24 cellular contexts compared by ENCODE assay signal in the genomic region with DNA sequence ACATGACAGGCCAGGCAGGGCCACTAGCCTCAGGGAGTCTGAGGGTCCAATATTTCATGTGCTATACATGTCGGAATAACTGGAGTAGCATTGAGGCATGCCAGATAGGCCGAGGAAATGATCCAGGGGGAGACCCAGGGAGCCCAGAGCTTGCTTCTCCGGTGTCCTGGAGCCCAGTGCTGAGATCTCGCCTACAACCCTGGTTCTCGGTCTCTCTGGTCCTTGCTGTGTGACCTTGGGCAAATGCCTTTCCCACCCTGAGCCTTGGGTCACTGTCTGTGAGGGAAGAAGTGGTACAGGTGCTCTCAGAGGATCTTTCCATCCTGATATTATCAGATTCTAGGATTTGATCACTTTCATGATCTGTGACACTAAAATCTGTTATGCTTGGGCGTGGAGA. TPM values are rescaled to one million over a fixed set of nuclear protein-coding genes. Genes with fewer than 3 reads are reported as not detected.
DNase-seq lines count a peak whose midpoint lies in the region; ATAC-seq, FAIRE-seq and TF ChIP-seq lines count a peak whose summit lies in the region.
"Had no signal": no experiment of that assay in that cellular context is flagged by ENCODE, and none has a peak within 500 bp of the region (broad histone marks: within the 10 kb centered on the region; RNA-seq: fewer than 3 reads in every experiment).

No MANE protein-coding gene starts in this region.

- H2AK5ac ChIP-seq in mesenchymal stem cell (ENCODE audit: low read length, severe bottlenecking): no peak overlapping the region

- no peak for TF ChIP-seq CTCF in A549 (IDR thresholded peaks at IDR 0.05)
- no peak for TF ChIP-seq CTCF in HEK293 (tag by site-specific recombination; IDR thresholded peaks at IDR 0.05)
- no peak for TF ChIP-seq CTCF in K562 (IDR thresholded peaks at IDR 0.05 in 2 of 3, conservative IDR thresholded peaks at IDR 0.05 in 1 of 3; ENCODE audit: insufficient read depth in 2 of 3, low read depth in 1 of 3, low read length in 3 of 3)

- in situ Hi-C loops in K562 (cut with MboI): loop anchor here (5.0 kb wide), 1 partner anchor 53 kb away; no protein-coding TSS in a partner anchor

- H3K18ac ChIP-seq in mesenchymal stem cell (ENCODE audit: low read depth in 1 of 2, low read length in 2 of 2): no peak overlapping the region

- intact Hi-C loops in K562 (cut with micrococcal nuclease): no loop called here

- H3K4me1 ChIP-seq in A549 (0 out of 3 replicates have a peak, but pooled peaks cover 3% of the 10 kb centered on the region), HEK293 (ENCODE audit: control insufficient read depth, insufficient read depth, low read length) (no peaks in the 10 kb centered on the region), K562 (replicated peaks in 1 of 2; ENCODE audit: control insufficient read depth in 2 of 2, insufficient read depth in 2 of 2, low read length in 2 of 2) (no peaks in the 10 kb centered on the region; a peak in 2 of 5 replicates), mesenchymal stem cell (ENCODE audit: control insufficient read depth, insufficient read depth, low read depth, low read length) (peaks cover 10% of the 10 kb centered on the region)
- H3K4me1 ChIP-seq: BE2C had no signal

- TF ChIP-seq EP300 in A549 (IDR thresholded peaks at IDR 0.05): no peak
- TF ChIP-seq EP300 in K562 (IDR thresholded peaks at IDR 0.05; ENCODE audit: low read length): no peak

- no peaks in the 10 kb centered on the region for H3K9me1 ChIP-seq in K562 (ENCODE audit: control insufficient read depth, insufficient read depth, low read length)

- H3K79me2 ChIP-seq in K562 (ENCODE audit: control insufficient read depth, insufficient read depth, low read length): no peaks in the 10 kb centered on the region

- H3K9me3 ChIP-seq in A549 (no peaks in the 10 kb centered on the region), HEK293 (ENCODE audit: control insufficient read depth, insufficient read depth, low read depth, low read length) (no peaks in the 10 kb centered on the region), K562 (replicated peaks; ENCODE audit: control insufficient read depth, insufficient read depth, low read depth, low read length) (no peaks in the 10 kb centered on the region), mesenchymal stem cell (ENCODE audit: control insufficient read depth, low read length) (no peaks in the 10 kb centered on the region)
- H3K9me3 ChIP-seq: BE2C; BLaER1 treated with 17β-estradiol and CSF1 and Interleukin-3, amounts not matched to agents 10 nM and 100 nM; Caco-2 had no signal

- TF ChIP-seq RAD21 in A549 (conservative IDR thresholded peaks at IDR 0.05 in 1 of 2, IDR thresholded peaks at IDR 0.05 in 1 of 2) (no peak), K562 (CRISPR knock-in tag; conservative IDR thresholded peaks at IDR 0.05 in 1 of 2, IDR thresholded peaks at IDR 0.05 in 1 of 2) (no peak)

- no peak overlapping the region for H3K4me2 ChIP-seq in A549
- H3K4me2 ChIP-seq in K562 (ENCODE audit: insufficient read depth, low read length): no peak overlapping the region
- no peak overlapping the region for H3K4me2 ChIP-seq in mesenchymal stem cell (ENCODE audit: low read length, poor library complexity, severe bottlenecking)
- H3K4me2 ChIP-seq: BLaER1 treated with 17β-estradiol and CSF1 and Interleukin-3, amounts not matched to agents 10 nM and 100 nM had no signal

- no peak overlapping the region for H3K4ac ChIP-seq in mesenchymal stem cell (ENCODE audit: low read depth in 1 of 2, low read length in 2 of 2)

- no peak for TF ChIP-seq POLR2A in A549 (IDR thresholded peaks at IDR 0.05; ENCODE audit: low read length)
- no peak for TF ChIP-seq POLR2A in K562 (conservative IDR thresholded peaks at IDR 0.05)
- no peak for TF ChIP-seq POLR2A in erythroblast (IDR thresholded peaks at IDR 0.05; ENCODE audit: low read length)

- H2BK5ac ChIP-seq in mesenchymal stem cell (ENCODE audit: low read depth, low read length, poor library complexity, severe bottlenecking): no peak overlapping the region

- H3K4me3 ChIP-seq in A549: no peak overlapping the region
- no peak overlapping the region for H3K4me3 ChIP-seq in HEK293 (ENCODE audit: low read depth, low read length)
- no peak overlapping the region for H3K4me3 ChIP-seq in K562
- H3K4me3 ChIP-seq in mesenchymal stem cell (ENCODE audit: insufficient read depth in 1 of 2, low read depth in 1 of 2, low read length in 2 of 2): no peak overlapping the region
- H3K4me3 ChIP-seq: BLaER1 treated with 17β-estradiol and CSF1 and Interleukin-3, amounts not matched to agents 10 nM and 100 nM; GM23248 had no signal

- no peak for DNase-seq in A549 (ENCODE audit: low read depth in 1 of 2, low spot score in 1 of 2)
- no peak for DNase-seq in K562 (ENCODE audit: extremely low read depth in 1 of 4, low spot score in 3 of 4)
- DNase-seq in mesenchymal stem cell: no peak
- no peak for DNase-seq in islet precursor cell
- no peak for DNase-seq in iPS-NIHi7 (ENCODE audit: extremely low spot score)
- no peak for DNase-seq in erythroblast (lab: John Stamatoyannopoulos, UW)
- no peak for DNase-seq in C1 segment of cervical spinal cord (lab: John Stamatoyannopoulos, UW)
- DNase-seq: AML-193; BE2C; Caco-2; CD4-positive, alpha-beta memory T cell; DMS153; DND-41; GM23248; H7; HCEC 1CT had no signal

- H3K9ac ChIP-seq in K562 (ENCODE audit: insufficient read depth in 1 of 2, low read depth in 2 of 2, low read length in 2 of 2): peak overlapping the region in 1 of 2 experiments; percentile 36; a peak in 1 of 4 replicates
- H3K9ac ChIP-seq in mesenchymal stem cell (ENCODE audit: low read length): no peak overlapping the region
- H3K9ac ChIP-seq: BLaER1 treated with 17β-estradiol and CSF1 and Interleukin-3, amounts not matched to agents 10 nM and 100 nM; GM23248 had no signal

- H3K14ac ChIP-seq in mesenchymal stem cell (ENCODE audit: low read length in 2 of 2): no peak overlapping the region

- H3K36me3 ChIP-seq in HEK293 (ENCODE audit: control insufficient read depth in 2 of 2, insufficient read depth in 1 of 2, low read length in 2 of 2): no peaks in the 10 kb centered on the region
- H3K36me3 ChIP-seq in K562 (ENCODE audit: control insufficient read depth, insufficient read depth, low read length): no peaks in the 10 kb centered on the region
- no peaks in the 10 kb centered on the region for H3K36me3 ChIP-seq in mesenchymal stem cell (ENCODE audit: control insufficient read depth in 1 of 2, insufficient read depth in 2 of 2, low read depth in 1 of 2, low read length in 2 of 2)
- H3K36me3 ChIP-seq: BE2C; BLaER1 treated with 17β-estradiol and CSF1 and Interleukin-3, amounts not matched to agents 10 nM and 100 nM had no signal

- H3K27me3 ChIP-seq in K562 (ENCODE audit: control insufficient read depth in 2 of 2, insufficient read depth in 2 of 2, low read length in 2 of 2): no peaks in the 10 kb centered on the region
- peaks cover 0 to 7% of the 10 kb centered on the region in 2 experiments for H3K27me3 ChIP-seq in mesenchymal stem cell (ENCODE audit: control insufficient read depth in 1 of 2, insufficient read depth in 1 of 2, low read length in 2 of 2)

- H3K79me1 ChIP-seq in mesenchymal stem cell (replicated peaks; ENCODE audit: low read length, poor library complexity, severe bottlenecking): no peaks in the 10 kb centered on the region

- POLR2A ChIA-PET in A549 (lab: Yijun Ruan, JAX): no interaction called here
- POLR2A ChIA-PET in HEK293 (lab: Yijun Ruan, JAX): interaction anchor here (1.1 kb wide), 1 partner anchor 20 kb away, joined by 3 read pairs; the partner anchor contains the start of gene BCAM
- POLR2A ChIA-PET in K562 (lab: Yijun Ruan, JAX): interaction anchor here (0.6 to 0.7 kb wide), 2 partner anchors 167 to 171 kb away, joined by 3 to 6 read pairs; no protein-coding TSS in a partner anchor

- BruUV-seq in K562 (replicated peaks; lab: Mats Ljungman, UMichigan): no TSS peak

- 86% methylated on average over 6 of the region's 6 CpGs for WGBS in A549 (ENCODE audit: missing lambda C conversion rate)
- WGBS in K562 (ENCODE audit: insufficient coverage, low coverage, missing lambda C conversion rate): 39% methylated on average over 6 of the region's 6 CpGs
- 94% methylated on average over 6 of the region's 6 CpGs for WGBS in mesenchymal stem cell

- H3K27ac ChIP-seq in A549 (no peak overlapping the region), HEK293 (ENCODE audit: extremely low read depth, low read depth, low read length) (no peak overlapping the region), K562 (ENCODE audit: extremely low read depth, low read depth, low read length) (no peak overlapping the region), mesenchymal stem cell (ENCODE audit: low read length, poor library complexity, severe bottlenecking) (no peak overlapping the region)
- H3K27ac ChIP-seq: BLaER1 treated with 17β-estradiol and CSF1 and Interleukin-3, amounts not matched to agents 10 nM and 100 nM; GM23248 had no signal

- H2BK12ac ChIP-seq in mesenchymal stem cell (ENCODE audit: low read length in 2 of 2): no peak overlapping the region

- H4K8ac ChIP-seq in mesenchymal stem cell (ENCODE audit: low read length): no peak overlapping the region

- H2BK15ac ChIP-seq in mesenchymal stem cell (ENCODE audit: low read depth, poor library complexity, severe bottlenecking): no peak overlapping the region

- no peaks in the 10 kb centered on the region for H4K20me1 ChIP-seq in K562 (replicated peaks; ENCODE audit: control insufficient read depth, insufficient read depth, low read length)
- H4K20me1 ChIP-seq: BLaER1 treated with 17β-estradiol and CSF1 and Interleukin-3, amounts not matched to agents 10 nM and 100 nM had no signal

- no peak overlapping the region for H3K23ac ChIP-seq in mesenchymal stem cell (ENCODE audit: low read length in 2 of 2)

- FAIRE-seq in A549 (lab: Jason Lieb, UNC) (peak; percentile 70), K562 (lab: Jason Lieb, UNC) (no peak)
- FAIRE-seq: G401.6, GM12892, GM19239, H1 had no signal

- CTCF ChIA-PET in A549 (lab: Yijun Ruan, JAX): interaction anchor here (0.6 to 48.5 kb wide), 11 partner anchors 10 to 283 kb away, joined by 3 to 1899 read pairs (median 12); partner anchors contain the start of genes BCAM and NECTIN2
- CTCF ChIA-PET in HEK293 (lab: Yijun Ruan, JAX): interaction anchor here (0.7 to 1.6 kb wide), 5 partner anchors 18 to 520 kb away, joined by 3 to 11 read pairs (median 4); no protein-coding TSS in a partner anchor
- CTCF ChIA-PET in K562 (lab: Yijun Ruan, JAX; ENCODE audit: low intra/inter-chr PET ratio): no interaction called here

- H4K91ac ChIP-seq in mesenchymal stem cell (ENCODE audit: low read length): no peak overlapping the region

- ATAC-seq in A549: no peak
- ATAC-seq in K562: no peak

- no peak overlapping the region for H2AFZ ChIP-seq in K562 (ENCODE audit: low read depth, low read length)
- H2AFZ ChIP-seq in mesenchymal stem cell (ENCODE audit: low read depth, low read length): no peak overlapping the region
- H2AFZ ChIP-seq: GM23248 had no signal

- peak overlapping the region; percentile 6 for H2BK120ac ChIP-seq in mesenchymal stem cell (ENCODE audit: low read depth, low read length)

RNA-seq across cellular contexts. Expression of gene CBLC, which starts 11.3 kb away (rescaled TPM):
- polyA plus RNA-seq in A549 (2011; rRNA removed): not detected in 2 replicates
- polyA plus RNA-seq in A549 (2012; cell fraction: cytosol; rRNA removed): 0.09 and 0.16 TPM in 2 replicates
- polyA plus RNA-seq in A549 (2012; cell fraction: nucleus; rRNA removed): 0.16 and 0.21 TPM in 2 replicates
- not detected in 3 replicates for polyA plus RNA-seq in A549 (2017; fragmentation: RNase III; extraction: RNeasy Plus Mini Kit Qiagen cat#74134 plus additional on column Dnase treatment)
- polyA minus RNA-seq in A549 (2011; rRNA and poly(A)+ RNA removed): 0.29 TPM in 1 of 2 replicates, not detected in the other
- total RNA-seq in K562 (2011; cell fraction: chromatin; rRNA removed; ENCODE audit: low replicate concordance): not detected in 2 replicates
- not detected in 2 replicates for total RNA-seq in K562 (2011; cell fraction: nucleolus; rRNA removed)
- not detected in 2 replicates for total RNA-seq in K562 (2011; cell fraction: nucleoplasm; rRNA removed)
- 0.09 TPM in 1 of 2 replicates, not detected in the other for total RNA-seq in K562 (2014; rRNA removed)
- not detected in 2 replicates for total RNA-seq in K562 (2014; rRNA removed; fragmentation: Illumina TruSeq; extraction: Trizol)
- total RNA-seq in K562 (2015; rRNA removed; fragmentation: Illumina TruSeq; extraction: Trizol): not detected in 2 replicates
- not detected in 2 replicates for total RNA-seq in K562 (2021)
- not detected in 2 replicates for polyA plus RNA-seq in K562 (2011; rRNA removed)
- polyA plus RNA-seq in K562 (2011; cell fraction: cytosol; rRNA removed): not detected in 2 replicates
- polyA plus RNA-seq in K562 (2011; cell fraction: nucleus; rRNA removed): not detected in 2 replicates
- not detected in 2 replicates for polyA plus RNA-seq in K562 (2012)
- not detected in 2 replicates for polyA plus RNA-seq in K562 (2014; fragmentation: Illumina TruSeq; extraction: Trizol)
- not detected for polyA plus RNA-seq in K562 (2014; fragmentation: Nextera tagmentation; extraction: Ambion mirVana)
- polyA plus RNA-seq in K562 (2014; rRNA removed): not detected in 2 replicates
- polyA minus RNA-seq in K562 (2011; rRNA and poly(A)+ RNA removed): not detected in 2 replicates
- not detected in 2 replicates for polyA minus RNA-seq in K562 (2011; cell fraction: cytosol; rRNA and poly(A)+ RNA removed)
- not detected in 2 replicates for polyA minus RNA-seq in K562 (2011; cell fraction: nucleus; rRNA and poly(A)+ RNA removed)
- not detected for polyA plus RNA-seq in mesenchymal stem cell (2013, experiment 1 of 2)
- not detected for polyA plus RNA-seq in mesenchymal stem cell (2013, experiment 2 of 2)
- total RNA-seq: A172; CD4-positive, alpha-beta memory T cell; GM23248 had no signal
- polyA plus RNA-seq: AG04450; CD4-positive, alpha-beta memory T cell; GM23248 had no signal

RNA-seq across cellular contexts. Expression of gene BCAM, which starts 19.9 kb away (rescaled TPM):
- polyA plus RNA-seq in A549 (2011; rRNA removed) (15.2 and 18.4 TPM in 2 replicates), A549 (2017; fragmentation: RNase III; extraction: RNeasy Plus Mini Kit Qiagen cat#74134 plus additional on column Dnase treatment) (77.5 to 102 TPM (median 88.1 TPM) in 3 replicates), K562 (2011; rRNA removed) (0.18 and 1.5 TPM in 2 replicates), K562 (2014; fragmentation: Illumina TruSeq; extraction: Trizol) (0.45 and 0.47 TPM in 2 replicates), K562 (2014; fragmentation: Nextera tagmentation; extraction: Ambion mirVana) (not detected), K562 (2014; rRNA removed) (0.76 and 1.1 TPM in 2 replicates)
- polyA plus RNA-seq in A549 (2012; cell fraction: cytosol; rRNA removed): 62.2 and 88.1 TPM in 2 replicates
- polyA plus RNA-seq in A549 (2012; cell fraction: nucleus; rRNA removed): 183 and 239 TPM in 2 replicates
- polyA minus RNA-seq in A549 (2011; rRNA and poly(A)+ RNA removed): 8.1 and 25.5 TPM in 2 replicates
- total RNA-seq in K562 (2011; cell fraction: chromatin; rRNA removed; ENCODE audit: low replicate concordance): 3.4 and 9.2 TPM in 2 replicates
- 3.7 and 5.5 TPM in 2 replicates for total RNA-seq in K562 (2011; cell fraction: nucleolus; rRNA removed)
- 3.0 and 4.9 TPM in 2 replicates for total RNA-seq in K562 (2011; cell fraction: nucleoplasm; rRNA removed)
- total RNA-seq in K562 (2014; rRNA removed) (0.14 and 0.41 TPM in 2 replicates), K562 (2014; rRNA removed; fragmentation: Illumina TruSeq; extraction: Trizol) (0.06 and 0.07 TPM in 2 replicates), K562 (2015; rRNA removed; fragmentation: Illumina TruSeq; extraction: Trizol) (0.33 and 0.38 TPM in 2 replicates), K562 (2021) (1.3 and 1.9 TPM in 2 replicates)
- polyA plus RNA-seq in K562 (2011; cell fraction: cytosol; rRNA removed): 0.31 and 0.64 TPM in 2 replicates
- polyA plus RNA-seq in K562 (2011; cell fraction: nucleus; rRNA removed): 4.7 and 6.3 TPM in 2 replicates
- polyA plus RNA-seq in K562 (2012): 1.6 and 3.8 TPM in 2 replicates
- 0.56 and 0.72 TPM in 2 replicates for polyA minus RNA-seq in K562 (2011; rRNA and poly(A)+ RNA removed)
- polyA minus RNA-seq in K562 (2011; cell fraction: cytosol; rRNA and poly(A)+ RNA removed): 2.5 and 2.6 TPM in 2 replicates
- 0.94 and 1.2 TPM in 2 replicates for polyA minus RNA-seq in K562 (2011; cell fraction: nucleus; rRNA and poly(A)+ RNA removed)
- 19.9 TPM for polyA plus RNA-seq in mesenchymal stem cell (2013, experiment 1 of 2)
- polyA plus RNA-seq in mesenchymal stem cell (2013, experiment 2 of 2): 20.0 TPM
- total RNA-seq: CD4-positive, alpha-beta memory T cell had no signal
- polyA plus RNA-seq: CD4-positive, alpha-beta memory T cell had no signal

RNA-seq across cellular contexts. Expression of gene BCL3, which starts 40.5 kb away (rescaled TPM):
- 22.6 and 25.3 TPM in 2 replicates for polyA plus RNA-seq in A549 (2011; rRNA removed)
- 103 and 138 TPM in 2 replicates for polyA plus RNA-seq in A549 (2012; cell fraction: cytosol; rRNA removed)
- 302 and 387 TPM in 2 replicates for polyA plus RNA-seq in A549 (2012; cell fraction: nucleus; rRNA removed)
- polyA plus RNA-seq in A549 (2017; fragmentation: RNase III; extraction: RNeasy Plus Mini Kit Qiagen cat#74134 plus additional on column Dnase treatment): 49.6 to 80.7 TPM (median 72.1 TPM) in 3 replicates
- polyA minus RNA-seq in A549 (2011; rRNA and poly(A)+ RNA removed): 27.4 and 33.8 TPM in 2 replicates
- 3.7 and 11.5 TPM in 2 replicates for total RNA-seq in K562 (2011; cell fraction: chromatin; rRNA removed; ENCODE audit: low replicate concordance)
- 6.4 and 6.8 TPM in 2 replicates for total RNA-seq in K562 (2011; cell fraction: nucleolus; rRNA removed)
- total RNA-seq in K562 (2011; cell fraction: nucleoplasm; rRNA removed): 2.5 and 7.1 TPM in 2 replicates
- 1.1 TPM in 2 replicates for total RNA-seq in K562 (2014; rRNA removed)
- 0.07 TPM in 1 of 2 replicates, not detected in the other for total RNA-seq in K562 (2014; rRNA removed; fragmentation: Illumina TruSeq; extraction: Trizol)
- 0.33 and 0.72 TPM in 2 replicates for total RNA-seq in K562 (2015; rRNA removed; fragmentation: Illumina TruSeq; extraction: Trizol)
- 1.9 and 2.4 TPM in 2 replicates for total RNA-seq in K562 (2021)
- polyA plus RNA-seq in K562 (2011; rRNA removed): 0.28 and 1.2 TPM in 2 replicates
- 0.43 and 2.4 TPM in 2 replicates for polyA plus RNA-seq in K562 (2011; cell fraction: cytosol; rRNA removed)
- polyA plus RNA-seq in K562 (2011; cell fraction: nucleus; rRNA removed): 5.5 and 6.5 TPM in 2 replicates
- polyA plus RNA-seq in K562 (2012): 2.5 and 9.1 TPM in 2 replicates
- polyA plus RNA-seq in K562 (2014; fragmentation: Illumina TruSeq; extraction: Trizol): 0.67 and 0.93 TPM in 2 replicates
- polyA plus RNA-seq in K562 (2014; fragmentation: Nextera tagmentation; extraction: Ambion mirVana): under 1 TPM in 1 of 2 experiments, not detected in 1; 0.03 TPM
- polyA plus RNA-seq in K562 (2014; rRNA removed): 0.97 and 2.4 TPM in 2 replicates
- 0.21 TPM in 1 of 2 replicates, not detected in the other for polyA minus RNA-seq in K562 (2011; rRNA and poly(A)+ RNA removed)
- polyA minus RNA-seq in K562 (2011; cell fraction: cytosol; rRNA and poly(A)+ RNA removed): 2.5 TPM in 2 replicates
- polyA minus RNA-seq in K562 (2011; cell fraction: nucleus; rRNA and poly(A)+ RNA removed): 0.78 and 2.3 TPM in 2 replicates
- polyA plus RNA-seq in mesenchymal stem cell (2013, experiment 1 of 2): 48.8 TPM
- polyA plus RNA-seq in mesenchymal stem cell (2013, experiment 2 of 2): 47.7 TPM

RNA-seq across cellular contexts. Expression of gene NECTIN2, which starts 57.1 kb away (rescaled TPM):
- 69.4 and 84.8 TPM in 2 replicates for polyA plus RNA-seq in A549 (2011; rRNA removed)
- 86.0 and 115 TPM in 2 replicates for polyA plus RNA-seq in A549 (2012; cell fraction: cytosol; rRNA removed)
- polyA plus RNA-seq in A549 (2012; cell fraction: nucleus; rRNA removed): 151 and 174 TPM in 2 replicates
- 77.7 to 92.4 TPM (median 89.6 TPM) in 3 replicates for polyA plus RNA-seq in A549 (2017; fragmentation: RNase III; extraction: RNeasy Plus Mini Kit Qiagen cat#74134 plus additional on column Dnase treatment)
- polyA minus RNA-seq in A549 (2011; rRNA and poly(A)+ RNA removed): 91.4 and 99.5 TPM in 2 replicates
- 51.7 and 114 TPM in 2 replicates for total RNA-seq in K562 (2011; cell fraction: chromatin; rRNA removed; ENCODE audit: low replicate concordance)
- total RNA-seq in K562 (2011; cell fraction: nucleolus; rRNA removed): 140 and 162 TPM in 2 replicates
- 124 and 148 TPM in 2 replicates for total RNA-seq in K562 (2011; cell fraction: nucleoplasm; rRNA removed)
- 65.3 and 78.5 TPM in 2 replicates for total RNA-seq in K562 (2014; rRNA removed)
- total RNA-seq in K562 (2014; rRNA removed; fragmentation: Illumina TruSeq; extraction: Trizol): 29.8 and 34.9 TPM in 2 replicates
- total RNA-seq in K562 (2015; rRNA removed; fragmentation: Illumina TruSeq; extraction: Trizol): 33.8 and 36.5 TPM in 2 replicates
- 83.6 and 84.8 TPM in 2 replicates for total RNA-seq in K562 (2021)
- polyA plus RNA-seq in K562 (2011; rRNA removed): 32.7 and 73.0 TPM in 2 replicates
- polyA plus RNA-seq in K562 (2011; cell fraction: cytosol; rRNA removed): 78.1 and 87.1 TPM in 2 replicates
- polyA plus RNA-seq in K562 (2011; cell fraction: nucleus; rRNA removed): 35.6 and 37.9 TPM in 2 replicates
- 76.8 and 118 TPM in 2 replicates for polyA plus RNA-seq in K562 (2012)
- 92.7 and 94.9 TPM in 2 replicates for polyA plus RNA-seq in K562 (2014; fragmentation: Illumina TruSeq; extraction: Trizol)
- 1 to 10 TPM; 3.9 to 4.9 TPM for polyA plus RNA-seq in K562 (2014; fragmentation: Nextera tagmentation; extraction: Ambion mirVana)
- polyA plus RNA-seq in K562 (2014; rRNA removed): 41.4 and 43.6 TPM in 2 replicates
- polyA minus RNA-seq in K562 (2011; rRNA and poly(A)+ RNA removed): 29.4 and 29.7 TPM in 2 replicates
- polyA minus RNA-seq in K562 (2011; cell fraction: cytosol; rRNA and poly(A)+ RNA removed): 43.7 and 44.6 TPM in 2 replicates
- 9.2 and 15.6 TPM in 2 replicates for polyA minus RNA-seq in K562 (2011; cell fraction: nucleus; rRNA and poly(A)+ RNA removed)
- 234 TPM for polyA plus RNA-seq in mesenchymal stem cell (2013, experiment 1 of 2)
- 231 TPM for polyA plus RNA-seq in mesenchymal stem cell (2013, experiment 2 of 2)
